21 cellular contexts compared by ENCODE assay signal in the genomic region with DNA sequence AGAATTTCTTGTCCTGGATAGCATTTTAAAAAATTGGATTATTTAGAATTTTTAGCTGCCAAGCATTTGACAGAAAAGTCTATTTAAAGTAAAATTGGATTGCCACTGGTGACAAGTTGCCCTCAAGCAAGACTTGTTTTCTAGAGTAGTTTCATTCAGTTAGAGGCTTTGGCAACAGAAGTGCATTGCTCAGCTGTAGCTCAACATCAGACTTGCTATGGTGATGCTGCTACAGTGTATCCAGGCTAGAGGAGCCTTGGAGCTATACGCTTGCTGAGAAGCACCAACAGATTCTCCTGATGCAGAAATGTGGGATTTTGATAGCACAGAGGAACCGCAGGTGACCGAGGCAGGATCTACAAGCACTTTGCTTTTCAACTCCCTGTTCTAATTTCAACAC.
A peak's percentile ranks its signal among the peaks of the same experiment; 100 is the strongest.
DNase-seq lines count a peak whose midpoint lies in the region; ATAC-seq and TF ChIP-seq lines count a peak whose summit lies in the region.
"Had no signal": no experiment of that assay in that cellular context is flagged by ENCODE, and none has a peak within 500 bp of the region (broad histone marks: within the 10 kb centered on the region; RNA-seq: fewer than 3 reads in every experiment).

No MANE protein-coding gene starts in this region.

- H3K27me3 ChIP-seq in right atrium auricular region = no peaks in the 10 kb centered on the region

- H3K27ac Mint-ChIP-seq in activated naive CD8-positive, alpha-beta T cell treated with anti-CD3 and anti-CD28 coated beads, Interleukin-2, amount 50 U/mL, for 24 hours = no peak overlapping the region
- H3K27ac Mint-ChIP-seq: B cell; CD4-positive, CD25-positive, alpha-beta regulatory T cell had no signal

- H3K27me3 Mint-ChIP-seq in activated naive CD8-positive, alpha-beta T cell treated with anti-CD3 and anti-CD28 coated beads, Interleukin-2, amount 50 U/mL, for 24 hours = no peaks in the 10 kb centered on the region
- H3K27me3 Mint-ChIP-seq: CD4-positive, CD25-positive, alpha-beta regulatory T cell had no signal

- no peaks in the 10 kb centered on the region for H3K36me3 Mint-ChIP-seq in activated naive CD8-positive, alpha-beta T cell treated with anti-CD3 and anti-CD28 coated beads, Interleukin-2, amount 50 U/mL, for 24 hours (ENCODE audit: low read depth)
- H3K36me3 Mint-ChIP-seq: CD4-positive, CD25-positive, alpha-beta regulatory T cell had no signal

- peaks cover 0 to 6% of the 10 kb centered on the region in 2 donors for H3K4me1 ChIP-seq in right atrium auricular region
- H3K4me1 ChIP-seq: Caco-2 had no signal

- peak; percentile 11 for DNase-seq in GM03348 (ENCODE audit: low spot score)
- DNase-seq in epidermal melanocyte (ENCODE audit: insufficient read length, low spot score) = peak; percentile 38
- DNase-seq in right atrium auricular region (ENCODE audit: low spot score) = no peak
- DNase-seq in stromal cell of bone marrow (ENCODE audit: low read depth) = peak; percentile 7
- no peak for DNase-seq in stimulated activated naive CD4-positive, alpha-beta T cell (lab: John Stamatoyannopoulos, UW)
- DNase-seq in activated naive CD8-positive, alpha-beta T cell treated with anti-CD3 and anti-CD28 coated beads, Interleukin-2, amount 50 U/mL, for 24 hours = no peak
- no peak for DNase-seq in mucosa of gallbladder (ENCODE audit: low spot score)
- DNase-seq: Caco-2; CD4-positive, CD25-positive, alpha-beta regulatory T cell; DMS53; H7; NCI-H1092; NCI-H2107; NCI-H2227 treated with DMSO at 0.1 percent for 48 hours; NCI-H524; SK-N-SH had no signal

- H3K27ac ChIP-seq in right atrium auricular region = peak overlapping the region; percentile 68 to 85
- H3K27ac ChIP-seq: KMS-11 had no signal

- no peak for ATAC-seq in GM18867 (IDR thresholded peaks at IDR 0.05; ENCODE audit: unreplicated experiment)
- ATAC-seq in activated naive CD8-positive, alpha-beta T cell treated with anti-CD3 and anti-CD28 coated beads, Interleukin-2, amount 50 U/mL, for 24 hours = no peak
- ATAC-seq: GM12878, Panc1 had no signal

- no peak overlapping the region for H3K4me3 Mint-ChIP-seq in activated naive CD8-positive, alpha-beta T cell treated with anti-CD3 and anti-CD28 coated beads, Interleukin-2, amount 50 U/mL, for 24 hours
- H3K4me3 Mint-ChIP-seq: B cell; CD4-positive, CD25-positive, alpha-beta regulatory T cell had no signal

- no peaks in the 10 kb centered on the region for H3K4me1 Mint-ChIP-seq in activated naive CD8-positive, alpha-beta T cell treated with anti-CD3 and anti-CD28 coated beads, Interleukin-2, amount 50 U/mL, for 24 hours
- H3K4me1 Mint-ChIP-seq: B cell; CD4-positive, CD25-positive, alpha-beta regulatory T cell had no signal

- H3K36me3 ChIP-seq in right atrium auricular region = no peaks in the 10 kb centered on the region

- no peaks in the 10 kb centered on the region for H3K9me3 ChIP-seq in right atrium auricular region
- H3K9me3 ChIP-seq: Caco-2, SK-N-SH had no signal

- H3K9me3 Mint-ChIP-seq in activated naive CD8-positive, alpha-beta T cell treated with anti-CD3 and anti-CD28 coated beads, Interleukin-2, amount 50 U/mL, for 24 hours = no peaks in the 10 kb centered on the region

- no peak overlapping the region for H3K4me3 ChIP-seq in right atrium auricular region
- H3K4me3 ChIP-seq: GM12878 had no signal

- TF ChIP-seq CTCF in right atrium auricular region (IDR thresholded peaks at IDR 0.05) = no peak

Comparison
In these comparisons a context has a peak if more than half of its experiments do, and no peak if none do; other contexts are left out.
1. DNase-seq: peak in GM03348 (single experiment), epidermal melanocyte (single experiment) and stromal cell of bone marrow (single experiment); none in right atrium auricular region (single experiment), stimulated activated naive CD4-positive, alpha-beta T cell (0 of 6), activated naive CD8-positive, alpha-beta T cell treated with anti-CD3 and anti-CD28 coated beads, Interleukin-2, amount 50 U/mL, for 24 hours (single experiment) and mucosa of gallbladder (single experiment).